1 cellular context compared by ENCODE assay signal in the genomic region with DNA sequence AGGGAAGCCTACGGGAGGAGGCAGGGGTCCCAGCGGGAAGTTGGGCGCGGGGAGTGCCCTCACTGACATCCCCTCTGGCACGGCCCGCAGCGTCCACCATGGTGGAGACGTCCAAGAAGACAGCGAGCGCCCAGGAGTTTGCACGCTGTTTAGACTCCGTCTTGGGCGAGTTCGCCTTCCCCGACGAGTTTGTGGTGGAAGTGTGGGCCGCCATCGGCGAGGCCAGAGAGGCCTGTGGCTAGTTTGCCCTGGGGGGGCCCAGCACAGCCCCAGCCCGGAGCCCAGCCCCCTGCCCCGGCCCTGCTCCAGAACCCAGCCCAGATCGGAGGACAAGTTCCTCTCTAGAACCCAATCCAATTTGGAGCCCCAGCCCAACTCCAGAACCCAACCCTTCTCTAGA.
TF ChIP-seq lines count a peak whose summit lies in the region.

No MANE protein-coding gene starts in this region.

TF ChIP-seq in K562, 482 proteins besides CTCF, POLR2A, EP300 and RAD21:
- TF ChIP-seq EGR1 (conservative IDR thresholded peaks at IDR 0.05), result no peak
- TF ChIP-seq, protein P1, sequence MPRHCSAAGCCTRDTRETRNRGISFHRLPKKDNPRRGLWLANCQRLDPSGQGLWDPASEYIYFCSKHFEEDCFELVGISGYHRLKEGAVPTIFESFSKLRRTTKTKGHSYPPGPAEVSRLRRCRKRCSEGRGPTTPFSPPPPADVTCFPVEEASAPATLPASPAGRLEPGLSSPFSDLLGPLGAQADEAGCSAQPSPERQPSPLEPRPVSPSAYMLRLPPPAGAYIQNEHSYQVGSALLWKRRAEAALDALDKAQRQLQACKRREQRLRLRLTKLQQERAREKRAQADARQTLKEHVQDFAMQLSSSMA (CRISPR knock-in tag; IDR thresholded peaks at IDR 0.05), result no peak
- TF ChIP-seq, protein P2, sequence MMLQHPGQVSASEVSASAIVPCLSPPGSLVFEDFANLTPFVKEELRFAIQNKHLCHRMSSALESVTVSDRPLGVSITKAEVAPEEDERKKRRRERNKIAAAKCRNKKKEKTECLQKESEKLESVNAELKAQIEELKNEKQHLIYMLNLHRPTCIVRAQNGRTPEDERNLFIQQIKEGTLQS (IDR thresholded peaks at IDR 0.05), result no peak
- TF ChIP-seq, protein P2 (CRISPR knock-in tag; conservative IDR thresholded peaks at IDR 0.05), result no peak
- TF ChIP-seq SIN3B (IDR thresholded peaks at IDR 0.05; ENCODE audit: low read depth), result no peak
- TF ChIP-seq RBFOX2 (IDR thresholded peaks at IDR 0.05; ENCODE audit: low read depth, low read length), result 0 out of 2 replicates have a peak, but pooled peaks have one; percentile 19
- TF ChIP-seq, protein P3, sequence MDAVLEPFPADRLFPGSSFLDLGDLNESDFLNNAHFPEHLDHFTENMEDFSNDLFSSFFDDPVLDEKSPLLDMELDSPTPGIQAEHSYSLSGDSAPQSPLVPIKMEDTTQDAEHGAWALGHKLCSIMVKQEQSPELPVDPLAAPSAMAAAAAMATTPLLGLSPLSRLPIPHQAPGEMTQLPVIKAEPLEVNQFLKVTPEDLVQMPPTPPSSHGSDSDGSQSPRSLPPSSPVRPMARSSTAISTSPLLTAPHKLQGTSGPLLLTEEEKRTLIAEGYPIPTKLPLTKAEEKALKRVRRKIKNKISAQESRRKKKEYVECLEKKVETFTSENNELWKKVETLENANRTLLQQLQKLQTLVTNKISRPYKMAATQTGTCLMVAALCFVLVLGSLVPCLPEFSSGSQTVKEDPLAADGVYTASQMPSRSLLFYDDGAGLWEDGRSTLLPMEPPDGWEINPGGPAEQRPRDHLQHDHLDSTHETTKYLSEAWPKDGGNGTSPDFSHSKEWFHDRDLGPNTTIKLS (IDR thresholded peaks at IDR 0.05; ENCODE audit: borderline replicate concordance, low read depth), result peak; percentile 11; the same call in 1 of the 2 replicates
- 0 out of 2 replicates have a peak, but pooled peaks have one; percentile 16 for TF ChIP-seq POLR2G (IDR thresholded peaks at IDR 0.05; ENCODE audit: low read depth, low read length)
- TF ChIP-seq NR2F6 (CRISPR knock-in tag; IDR thresholded peaks at IDR 0.05), result no peak
- TF ChIP-seq ZBTB8A (IDR thresholded peaks at IDR 0.05; ENCODE audit: partially characterized antibody), result no peak
